ENCODE assay signal across 15 cellular contexts in the genomic region with DNA sequence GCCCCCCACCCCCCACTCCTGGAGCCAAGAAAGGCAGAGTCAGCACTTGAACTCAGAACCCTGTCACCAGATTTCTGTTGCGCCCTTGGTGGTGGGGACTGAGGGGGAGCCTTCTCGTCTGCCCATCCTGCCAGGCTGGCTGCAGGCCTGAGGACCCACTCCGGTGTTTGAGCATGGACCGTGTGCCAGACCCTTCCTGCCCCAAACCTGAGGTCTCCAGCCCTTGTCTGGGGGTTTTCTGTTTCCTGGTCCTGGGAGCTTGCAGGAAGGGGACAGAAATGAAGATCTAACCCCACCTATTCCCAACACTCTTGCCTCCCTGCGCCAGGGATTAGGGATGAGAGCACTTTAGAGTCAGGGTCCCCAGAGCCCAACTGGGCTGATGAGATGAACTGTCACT.
DNase-seq lines count a peak whose midpoint lies in the region; ATAC-seq and TF ChIP-seq lines count a peak whose summit lies in the region.
"Had no signal": no experiment of that assay in that cellular context is flagged by ENCODE, and none has a peak within 500 bp of the region (broad histone marks: within the 10 kb centered on the region; RNA-seq: fewer than 3 reads in every experiment).

No MANE protein-coding gene starts in this region.

- no peak for TF ChIP-seq CTCF in GM13976 (IDR thresholded peaks at IDR 0.05; ENCODE audit: borderline replicate concordance, control extremely low read depth, extremely low read depth, insufficient read depth, missing control alignments)
- no peak for TF ChIP-seq CTCF in type B pancreatic cell (conservative IDR thresholded peaks at IDR 0.05)

- ATAC-seq in T-helper 17 cell (no peak), left lobe of liver (no peak), GM21723 (IDR thresholded peaks at IDR 0.05; ENCODE audit: unreplicated experiment) (no peak)

- DNase-seq in GM13976 (ENCODE audit: low spot score) = peak; percentile 8
- no peak for DNase-seq in T-helper 17 cell
- DNase-seq in left lobe of liver (ENCODE audit: low spot score) = peak; percentile 15
- DNase-seq in type B pancreatic cell (ENCODE audit: extremely low spot score, unreplicated experiment) = no peak
- no peak for DNase-seq in NCI-H524 treated with DMSO at 0.1 percent for 48 hours (lab: John Stamatoyannopoulos, UW)
- DNase-seq in NK-92 treated with Interleukin-12 subunit alpha and Interleukin-12 subunit beta, amount 100 ng/mL, for 24 hours (lab: John Stamatoyannopoulos, UW) = no peak
- DNase-seq: 8988T; AML-193; CD4-positive, CD25-positive, alpha-beta regulatory T cell; DMS53; GOT3 had no signal

- H3K4me3 Mint-ChIP-seq in T-helper 17 cell (no peak overlapping the region), type B pancreatic cell (no peak overlapping the region)
- H3K4me3 Mint-ChIP-seq: CD4-positive, CD25-positive, alpha-beta regulatory T cell; IgD-negative memory B cell had no signal

- peaks cover 6% of the 10 kb centered on the region for H3K27me3 Mint-ChIP-seq in T-helper 17 cell
- H3K27me3 Mint-ChIP-seq in type B pancreatic cell = no peaks in the 10 kb centered on the region
- H3K27me3 Mint-ChIP-seq: CD4-positive, CD25-positive, alpha-beta regulatory T cell had no signal

- H3K27ac Mint-ChIP-seq in T-helper 17 cell = peak overlapping the region; percentile 84
- peak overlapping the region; percentile 28 for H3K27ac Mint-ChIP-seq in type B pancreatic cell

- no peaks in the 10 kb centered on the region for H3K36me3 Mint-ChIP-seq in T-helper 17 cell (ENCODE audit: low read depth)
- H3K36me3 Mint-ChIP-seq in type B pancreatic cell = no peaks in the 10 kb centered on the region
- H3K36me3 Mint-ChIP-seq: CD4-positive, CD25-positive, alpha-beta regulatory T cell; IgD-negative memory B cell had no signal

- in situ Hi-C loops in GM13976 (cut with MboI; ENCODE audit: low sequenced_read_pairs, unreplicated experiment) = loop anchor here (25.0 kb wide), 1 partner anchor 193 kb away; no protein-coding TSS in a partner anchor

- no peaks in the 10 kb centered on the region for H3K9me3 Mint-ChIP-seq in type B pancreatic cell
- H3K9me3 Mint-ChIP-seq: CD4-positive, CD25-positive, alpha-beta regulatory T cell; IgD-negative memory B cell had no signal

- H3K4me1 Mint-ChIP-seq in T-helper 17 cell = peaks cover 4% of the 10 kb centered on the region
- H3K4me1 Mint-ChIP-seq in type B pancreatic cell (ENCODE audit: unreplicated experiment) = peaks cover 19% of the 10 kb centered on the region

- no peaks in the 10 kb centered on the region for H3K9me3 ChIP-seq in T-helper 17 cell (ENCODE audit: control insufficient read depth, low read length, poor library complexity, severe bottlenecking)
- H3K9me3 ChIP-seq: BLaER1 treated with 17β-estradiol and CSF1 and Interleukin-3, amounts not matched to agents 10 nM and 100 nM; HAP-1 had no signal

Comparison
In these comparisons a context has a peak if more than half of its experiments do, and no peak if none do; other contexts are left out.
1. DNase-seq: peak in GM13976 (single experiment) and left lobe of liver (single experiment); none in T-helper 17 cell (0 of 3), type B pancreatic cell (single experiment), NCI-H524 treated with DMSO at 0.1 percent for 48 hours (single experiment) and NK-92 treated with Interleukin-12 subunit alpha and Interleukin-12 subunit beta, amount 100 ng/mL, for 24 hours (single experiment).